In the genomic region with DNA sequence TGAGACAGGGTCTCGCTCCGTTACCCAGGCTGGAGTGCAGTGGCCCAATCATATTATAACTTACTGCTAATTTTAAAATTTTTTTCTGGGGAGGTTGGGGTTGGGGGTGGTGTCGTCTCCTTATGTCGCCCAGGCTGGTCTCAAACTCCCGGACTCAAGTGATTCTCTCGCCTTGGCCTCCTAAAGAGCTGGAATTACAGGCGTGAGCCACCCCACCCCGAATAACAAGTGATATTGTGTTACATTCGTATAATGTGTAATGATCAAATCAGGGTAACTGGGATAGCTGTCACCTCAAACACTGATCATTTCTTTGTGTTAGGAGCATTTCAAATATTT, we compare ENCODE assay signal across 8 cellular contexts. TPM values are rescaled to one million over a fixed set of nuclear protein-coding genes. Genes with fewer than 3 reads are reported as not detected.
A peak's percentile ranks its signal among the peaks of the same experiment; 100 is the strongest.
DNase-seq lines count a peak whose midpoint lies in the region; ATAC-seq and TF ChIP-seq lines count a peak whose summit lies in the region.

No MANE protein-coding gene starts in this region.

- H3K27ac ChIP-seq in iPS-18a (ENCODE audit: low read length) (no peak overlapping the region), suprapubic skin (no peak overlapping the region), prostate gland (no peak overlapping the region)

- no peak overlapping the region for H3K9ac ChIP-seq in iPS-18a (ENCODE audit: low read length)

- H3K9me3 ChIP-seq in iPS-18a (ENCODE audit: control insufficient read depth, low read depth, low read length) (no peaks in the 10 kb centered on the region), suprapubic skin (no peaks in the 10 kb centered on the region), prostate gland (no peaks in the 10 kb centered on the region)

- H3K4me3 ChIP-seq in iPS-18a (ENCODE audit: low read length) (peak overlapping the region; percentile 51), suprapubic skin (peak overlapping the region; percentile 74), prostate gland (no peak overlapping the region)

- WGBS in suprapubic skin = 69% methylated on average over 9 of the region's 9 CpGs
- 81% methylated on average over 9 of the region's 9 CpGs for WGBS in prostate gland

- H3K36me3 ChIP-seq in iPS-18a (ENCODE audit: control insufficient read depth, low read depth, low read length) (no peaks in the 10 kb centered on the region), suprapubic skin (no peaks in the 10 kb centered on the region), prostate gland (no peaks in the 10 kb centered on the region)

- H3K27me3 ChIP-seq in iPS-18a (ENCODE audit: control insufficient read depth, insufficient read depth, low read length) = no peaks in the 10 kb centered on the region
- H3K27me3 ChIP-seq in suprapubic skin = no peaks in the 10 kb centered on the region
- H3K27me3 ChIP-seq in prostate gland (replicated peaks; ENCODE audit: insufficient read depth) = no peaks in the 10 kb centered on the region

- ATAC-seq in activated T-cell treated with anti-CD3 and anti-CD28 coated beads, Interleukin-2, amount 50 U/mL, for 4 hours = no peak
- ATAC-seq in SK-N-SH treated with all-trans-retinoic acid at 6 μM for 48 hours = peak; percentile 6
- ATAC-seq in GM18907 (IDR thresholded peaks at IDR 0.05; ENCODE audit: unreplicated experiment) = no peak

- TF ChIP-seq POLR2A in suprapubic skin (IDR thresholded peaks at IDR 0.05) = no peak
- no peak for TF ChIP-seq POLR2A in prostate gland (IDR thresholded peaks at IDR 0.05)

- DNase-seq in activated T-cell treated with anti-CD3 and anti-CD28 coated beads, Interleukin-2, amount 50 U/mL, for 4 hours = no peak
- no peak for DNase-seq in activated T-cell treated with anti-CD3 and anti-CD28 coated beads for 4 hours
- DNase-seq in suprapubic skin (ENCODE audit: low spot score in 2 of 2) = no peak
- no peak for DNase-seq in prostate gland (ENCODE audit: low spot score)
- no peak for DNase-seq in NCI-H2029 (lab: John Stamatoyannopoulos, UW)

- TF ChIP-seq CTCF in suprapubic skin (IDR thresholded peaks at IDR 0.05) = no peak
- TF ChIP-seq CTCF in prostate gland (IDR thresholded peaks at IDR 0.05) = no peak

- H3K4me1 Mint-ChIP-seq in activated T-cell treated with anti-CD3 and anti-CD28 coated beads, Interleukin-2, amount 50 U/mL, for 4 hours (ENCODE audit: low read depth) = peaks cover 11% of the 10 kb centered on the region

- H3K4me1 ChIP-seq in iPS-18a (ENCODE audit: control insufficient read depth, low read depth, low read length) (peaks cover 14% of the 10 kb centered on the region), suprapubic skin (peaks cover 8% of the 10 kb centered on the region), prostate gland (replicated peaks) (no peaks in the 10 kb centered on the region)

- TF ChIP-seq EP300 in suprapubic skin (IDR thresholded peaks at IDR 0.05) = no peak

- no peaks in the 10 kb centered on the region for H3K9me3 Mint-ChIP-seq in activated T-cell treated with anti-CD3 and anti-CD28 coated beads, Interleukin-2, amount 50 U/mL, for 4 hours

- H3K4me3 Mint-ChIP-seq in activated T-cell treated with anti-CD3 and anti-CD28 coated beads, Interleukin-2, amount 50 U/mL, for 4 hours = peak overlapping the region; percentile 86

- peaks cover 2% of the 10 kb centered on the region for H3K27me3 Mint-ChIP-seq in activated T-cell treated with anti-CD3 and anti-CD28 coated beads, Interleukin-2, amount 50 U/mL, for 4 hours (ENCODE audit: low read depth)

- intact Hi-C loops in prostate gland (cut with DNase I) = loop anchor here (10.0 kb wide), 1 partner anchor 55 kb away; no protein-coding TSS in a partner anchor

- H3K36me3 Mint-ChIP-seq in activated T-cell treated with anti-CD3 and anti-CD28 coated beads, Interleukin-2, amount 50 U/mL, for 4 hours (ENCODE audit: insufficient read depth) = no peaks in the 10 kb centered on the region

TF ChIP-seq in SK-N-SH treated with all-trans-retinoic acid at 6 μM for 48 hours, 23 proteins besides CTCF, POLR2A, EP300 and RAD21:
- TF ChIP-seq TOX (CRISPR knock-in tag; IDR thresholded peaks at IDR 0.05; ENCODE audit: borderline replicate concordance) = no peak
- TF ChIP-seq, protein P1, sequence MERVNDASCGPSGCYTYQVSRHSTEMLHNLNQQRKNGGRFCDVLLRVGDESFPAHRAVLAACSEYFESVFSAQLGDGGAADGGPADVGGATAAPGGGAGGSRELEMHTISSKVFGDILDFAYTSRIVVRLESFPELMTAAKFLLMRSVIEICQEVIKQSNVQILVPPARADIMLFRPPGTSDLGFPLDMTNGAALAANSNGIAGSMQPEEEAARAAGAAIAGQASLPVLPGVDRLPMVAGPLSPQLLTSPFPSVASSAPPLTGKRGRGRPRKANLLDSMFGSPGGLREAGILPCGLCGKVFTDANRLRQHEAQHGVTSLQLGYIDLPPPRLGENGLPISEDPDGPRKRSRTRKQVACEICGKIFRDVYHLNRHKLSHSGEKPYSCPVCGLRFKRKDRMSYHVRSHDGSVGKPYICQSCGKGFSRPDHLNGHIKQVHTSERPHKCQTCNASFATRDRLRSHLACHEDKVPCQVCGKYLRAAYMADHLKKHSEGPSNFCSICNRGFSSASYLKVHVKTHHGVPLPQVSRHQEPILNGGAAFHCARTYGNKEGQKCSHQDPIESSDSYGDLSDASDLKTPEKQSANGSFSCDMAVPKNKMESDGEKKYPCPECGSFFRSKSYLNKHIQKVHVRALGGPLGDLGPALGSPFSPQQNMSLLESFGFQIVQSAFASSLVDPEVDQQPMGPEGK (CRISPR knock-in tag; IDR thresholded peaks at IDR 0.05; ENCODE audit: borderline replicate concordance) = no peak
- no peak for TF ChIP-seq ZC3H10 (CRISPR knock-in tag; IDR thresholded peaks at IDR 0.05)
- TF ChIP-seq ESRRG (CRISPR knock-in tag; IDR thresholded peaks at IDR 0.05) = no peak
- no peak for TF ChIP-seq ZFP3 (CRISPR knock-in tag; IDR thresholded peaks at IDR 0.05)
- TF ChIP-seq, protein P2, sequence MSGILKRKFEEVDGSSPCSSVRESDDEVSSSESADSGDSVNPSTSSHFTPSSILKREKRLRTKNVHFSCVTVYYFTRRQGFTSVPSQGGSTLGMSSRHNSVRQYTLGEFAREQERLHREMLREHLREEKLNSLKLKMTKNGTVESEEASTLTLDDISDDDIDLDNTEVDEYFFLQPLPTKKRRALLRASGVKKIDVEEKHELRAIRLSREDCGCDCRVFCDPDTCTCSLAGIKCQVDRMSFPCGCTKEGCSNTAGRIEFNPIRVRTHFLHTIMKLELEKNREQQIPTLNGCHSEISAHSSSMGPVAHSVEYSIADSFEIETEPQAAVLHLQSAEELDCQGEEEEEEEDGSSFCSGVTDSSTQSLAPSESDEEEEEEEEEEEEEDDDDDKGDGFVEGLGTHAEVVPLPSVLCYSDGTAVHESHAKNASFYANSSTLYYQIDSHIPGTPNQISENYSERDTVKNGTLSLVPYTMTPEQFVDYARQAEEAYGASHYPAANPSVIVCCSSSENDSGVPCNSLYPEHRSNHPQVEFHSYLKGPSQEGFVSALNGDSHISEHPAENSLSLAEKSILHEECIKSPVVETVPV (CRISPR knock-in tag; IDR thresholded peaks at IDR 0.05) = 0 out of 2 replicates have a peak, but pooled peaks have one; percentile 66
- no peak for TF ChIP-seq RARB (CRISPR knock-in tag; IDR thresholded peaks at IDR 0.05)
- no peak for TF ChIP-seq PPARA (CRISPR knock-in tag; IDR thresholded peaks at IDR 0.05; ENCODE audit: borderline replicate concordance)
- TF ChIP-seq CREB5 (CRISPR knock-in tag; IDR thresholded peaks at IDR 0.05; ENCODE audit: low read depth) = peak; percentile 53; the same call in 1 of the 2 replicates
- TF ChIP-seq TSHZ2 (CRISPR knock-in tag; IDR thresholded peaks at IDR 0.05) = no peak
- TF ChIP-seq OSR1 (CRISPR knock-in tag; IDR thresholded peaks at IDR 0.05) = no peak
- TF ChIP-seq BACH2 (CRISPR knock-in tag; IDR thresholded peaks at IDR 0.05; ENCODE audit: borderline replicate concordance) = no peak

RNA-seq across cellular contexts. Expression of gene KPNA2, which starts 16.2 kb away (rescaled TPM):
- total RNA-seq in activated T-cell treated with anti-CD3 and anti-CD28 coated beads, Interleukin-2, amount 50 U/mL, for 4 hours = 100 to 1,000 TPM; 139 to 140 (median 139) TPM
- total RNA-seq in suprapubic skin = 10 to 100 TPM in 3 of 4 donors, 1 to 10 TPM in 1; 6.4 to 38.8 (median 26.9) TPM
- total RNA-seq in prostate gland = 10 to 100 TPM; 13.4 to 68.4 TPM

RNA-seq across cellular contexts. Expression of gene C17orf58, which starts 23.0 kb away (rescaled TPM):
- total RNA-seq in activated T-cell treated with anti-CD3 and anti-CD28 coated beads, Interleukin-2, amount 50 U/mL, for 4 hours = 10 to 100 TPM; 14.9 to 24.3 (median 19.2) TPM
- total RNA-seq in suprapubic skin (1 to 10 TPM; 3.4 to 8.0 (median 5.6) TPM), prostate gland (10 to 100 TPM; 22.0 to 22.7 TPM)

Comparison
In these comparisons a context has a peak if more than half of its experiments do, and no peak if none do; other contexts are left out.
1. H3K4me3 ChIP-seq: peak in iPS-18a (single experiment) and suprapubic skin (single experiment); none in prostate gland (0 of 2).